Comparison of ENCODE assay signal across 16 cellular contexts in the genomic region with DNA sequence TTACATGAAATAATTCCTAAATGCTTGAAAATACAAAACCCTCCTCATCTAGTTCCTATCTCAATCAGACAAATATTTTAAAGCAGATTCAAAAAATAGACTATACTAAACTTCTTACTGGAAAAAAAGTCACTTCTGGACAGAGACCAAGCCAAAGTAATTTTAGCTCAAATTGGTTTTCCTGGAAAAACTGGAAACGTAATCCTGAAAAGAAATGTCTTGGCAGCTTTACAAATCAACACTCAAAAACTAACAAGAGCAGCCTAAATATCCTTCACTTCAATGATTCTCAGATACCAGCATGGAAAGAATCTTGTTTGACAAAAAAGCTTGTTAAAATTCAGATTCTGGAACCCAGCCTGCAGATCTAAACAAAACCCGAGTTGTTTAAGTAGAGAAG.
DNase-seq lines count a peak whose midpoint lies in the region; TF ChIP-seq lines count a peak whose summit lies in the region.
"Had no signal": no experiment of that assay in that cellular context is flagged by ENCODE, and none has a peak within 500 bp of the region (broad histone marks: within the 10 kb centered on the region; RNA-seq: fewer than 3 reads in every experiment).

No MANE protein-coding gene starts in this region.

- CTCF ChIA-PET in RWPE1 (lab: Yijun Ruan, JAX) = no interaction called here

- no peak for TF ChIP-seq CTCF in RWPE1 (conservative IDR thresholded peaks at IDR 0.05; ENCODE audit: low read depth)

- no peak overlapping the region for H3K27ac ChIP-seq in RWPE1
- H3K27ac ChIP-seq: PC-9 had no signal

- peak; percentile 21 for DNase-seq in GM03348 (ENCODE audit: low spot score)
- peak; percentile 65 to 71 for DNase-seq in NCI-H524 (lab: John Stamatoyannopoulos, UW)
- peak; percentile 79 for DNase-seq in fibroblast of gingiva (ENCODE audit: low read depth)
- DNase-seq in skeletal muscle cell (ENCODE audit: low read depth) = peak; percentile 42
- no peak for DNase-seq in RWPE1 (ENCODE audit: low spot score)
- DNase-seq in iPS-NIHi11 (ENCODE audit: low spot score) = no peak
- no peak for DNase-seq in NCI-H187 treated with DMSO at 0.1 percent for 48 hours (lab: John Stamatoyannopoulos, UW)
- DNase-seq: activated T-cell treated with anti-CD3 and anti-CD28 coated beads for 4 hours; effector CD8-positive, alpha-beta T cell; glutamatergic neuron; left colon; naive thymus-derived CD4-positive, alpha-beta T cell; NCI-H2227 treated with DMSO at 0.1 percent for 48 hours; PC-9; retina; T-helper 1 cell had no signal

- POLR2A ChIA-PET in RWPE1 (lab: Yijun Ruan, JAX; ENCODE audit: low non-redundant PET) = no interaction called here

- no peak overlapping the region for H3K4me3 ChIP-seq in skeletal muscle cell (ENCODE audit: low read depth, low read length)
- H3K4me3 ChIP-seq: PC-9 had no signal

Comparison
In these comparisons a context has a peak if more than half of its experiments do, and no peak if none do; other contexts are left out.
1. DNase-seq: peak in GM03348 (single experiment), NCI-H524 (2 of 2), fibroblast of gingiva (single experiment) and skeletal muscle cell (single experiment); none in RWPE1 (single experiment), iPS-NIHi11 (single experiment) and NCI-H187 treated with DMSO at 0.1 percent for 48 hours (single experiment).